Comparison of ENCODE assay signal across 1 cellular context in the genomic region with DNA sequence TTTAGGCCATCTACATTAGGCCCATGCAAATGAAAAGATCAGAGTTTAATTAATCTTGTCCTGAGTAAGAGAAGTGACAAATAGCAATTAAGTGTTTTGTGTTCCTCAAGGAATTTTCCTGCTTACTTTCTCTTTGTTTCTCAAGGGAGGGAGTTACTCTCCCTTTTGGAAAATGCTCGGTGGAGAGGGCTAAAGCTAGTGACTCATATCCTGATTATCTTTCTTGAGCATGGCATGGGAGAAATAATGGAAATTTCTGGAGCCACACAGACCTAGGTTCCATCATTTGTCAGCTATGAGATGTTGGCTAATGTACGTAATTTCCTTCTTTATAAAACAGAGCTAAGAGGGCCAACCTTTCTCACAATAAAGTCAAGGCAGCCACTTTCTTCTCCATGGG.
TF ChIP-seq lines count a peak whose summit lies in the region.

No MANE protein-coding gene starts in this region.

TF ChIP-seq in H1, 55 proteins besides CTCF, POLR2A, EP300 and RAD21 (continued from another document):
- TF ChIP-seq, protein P1, sequence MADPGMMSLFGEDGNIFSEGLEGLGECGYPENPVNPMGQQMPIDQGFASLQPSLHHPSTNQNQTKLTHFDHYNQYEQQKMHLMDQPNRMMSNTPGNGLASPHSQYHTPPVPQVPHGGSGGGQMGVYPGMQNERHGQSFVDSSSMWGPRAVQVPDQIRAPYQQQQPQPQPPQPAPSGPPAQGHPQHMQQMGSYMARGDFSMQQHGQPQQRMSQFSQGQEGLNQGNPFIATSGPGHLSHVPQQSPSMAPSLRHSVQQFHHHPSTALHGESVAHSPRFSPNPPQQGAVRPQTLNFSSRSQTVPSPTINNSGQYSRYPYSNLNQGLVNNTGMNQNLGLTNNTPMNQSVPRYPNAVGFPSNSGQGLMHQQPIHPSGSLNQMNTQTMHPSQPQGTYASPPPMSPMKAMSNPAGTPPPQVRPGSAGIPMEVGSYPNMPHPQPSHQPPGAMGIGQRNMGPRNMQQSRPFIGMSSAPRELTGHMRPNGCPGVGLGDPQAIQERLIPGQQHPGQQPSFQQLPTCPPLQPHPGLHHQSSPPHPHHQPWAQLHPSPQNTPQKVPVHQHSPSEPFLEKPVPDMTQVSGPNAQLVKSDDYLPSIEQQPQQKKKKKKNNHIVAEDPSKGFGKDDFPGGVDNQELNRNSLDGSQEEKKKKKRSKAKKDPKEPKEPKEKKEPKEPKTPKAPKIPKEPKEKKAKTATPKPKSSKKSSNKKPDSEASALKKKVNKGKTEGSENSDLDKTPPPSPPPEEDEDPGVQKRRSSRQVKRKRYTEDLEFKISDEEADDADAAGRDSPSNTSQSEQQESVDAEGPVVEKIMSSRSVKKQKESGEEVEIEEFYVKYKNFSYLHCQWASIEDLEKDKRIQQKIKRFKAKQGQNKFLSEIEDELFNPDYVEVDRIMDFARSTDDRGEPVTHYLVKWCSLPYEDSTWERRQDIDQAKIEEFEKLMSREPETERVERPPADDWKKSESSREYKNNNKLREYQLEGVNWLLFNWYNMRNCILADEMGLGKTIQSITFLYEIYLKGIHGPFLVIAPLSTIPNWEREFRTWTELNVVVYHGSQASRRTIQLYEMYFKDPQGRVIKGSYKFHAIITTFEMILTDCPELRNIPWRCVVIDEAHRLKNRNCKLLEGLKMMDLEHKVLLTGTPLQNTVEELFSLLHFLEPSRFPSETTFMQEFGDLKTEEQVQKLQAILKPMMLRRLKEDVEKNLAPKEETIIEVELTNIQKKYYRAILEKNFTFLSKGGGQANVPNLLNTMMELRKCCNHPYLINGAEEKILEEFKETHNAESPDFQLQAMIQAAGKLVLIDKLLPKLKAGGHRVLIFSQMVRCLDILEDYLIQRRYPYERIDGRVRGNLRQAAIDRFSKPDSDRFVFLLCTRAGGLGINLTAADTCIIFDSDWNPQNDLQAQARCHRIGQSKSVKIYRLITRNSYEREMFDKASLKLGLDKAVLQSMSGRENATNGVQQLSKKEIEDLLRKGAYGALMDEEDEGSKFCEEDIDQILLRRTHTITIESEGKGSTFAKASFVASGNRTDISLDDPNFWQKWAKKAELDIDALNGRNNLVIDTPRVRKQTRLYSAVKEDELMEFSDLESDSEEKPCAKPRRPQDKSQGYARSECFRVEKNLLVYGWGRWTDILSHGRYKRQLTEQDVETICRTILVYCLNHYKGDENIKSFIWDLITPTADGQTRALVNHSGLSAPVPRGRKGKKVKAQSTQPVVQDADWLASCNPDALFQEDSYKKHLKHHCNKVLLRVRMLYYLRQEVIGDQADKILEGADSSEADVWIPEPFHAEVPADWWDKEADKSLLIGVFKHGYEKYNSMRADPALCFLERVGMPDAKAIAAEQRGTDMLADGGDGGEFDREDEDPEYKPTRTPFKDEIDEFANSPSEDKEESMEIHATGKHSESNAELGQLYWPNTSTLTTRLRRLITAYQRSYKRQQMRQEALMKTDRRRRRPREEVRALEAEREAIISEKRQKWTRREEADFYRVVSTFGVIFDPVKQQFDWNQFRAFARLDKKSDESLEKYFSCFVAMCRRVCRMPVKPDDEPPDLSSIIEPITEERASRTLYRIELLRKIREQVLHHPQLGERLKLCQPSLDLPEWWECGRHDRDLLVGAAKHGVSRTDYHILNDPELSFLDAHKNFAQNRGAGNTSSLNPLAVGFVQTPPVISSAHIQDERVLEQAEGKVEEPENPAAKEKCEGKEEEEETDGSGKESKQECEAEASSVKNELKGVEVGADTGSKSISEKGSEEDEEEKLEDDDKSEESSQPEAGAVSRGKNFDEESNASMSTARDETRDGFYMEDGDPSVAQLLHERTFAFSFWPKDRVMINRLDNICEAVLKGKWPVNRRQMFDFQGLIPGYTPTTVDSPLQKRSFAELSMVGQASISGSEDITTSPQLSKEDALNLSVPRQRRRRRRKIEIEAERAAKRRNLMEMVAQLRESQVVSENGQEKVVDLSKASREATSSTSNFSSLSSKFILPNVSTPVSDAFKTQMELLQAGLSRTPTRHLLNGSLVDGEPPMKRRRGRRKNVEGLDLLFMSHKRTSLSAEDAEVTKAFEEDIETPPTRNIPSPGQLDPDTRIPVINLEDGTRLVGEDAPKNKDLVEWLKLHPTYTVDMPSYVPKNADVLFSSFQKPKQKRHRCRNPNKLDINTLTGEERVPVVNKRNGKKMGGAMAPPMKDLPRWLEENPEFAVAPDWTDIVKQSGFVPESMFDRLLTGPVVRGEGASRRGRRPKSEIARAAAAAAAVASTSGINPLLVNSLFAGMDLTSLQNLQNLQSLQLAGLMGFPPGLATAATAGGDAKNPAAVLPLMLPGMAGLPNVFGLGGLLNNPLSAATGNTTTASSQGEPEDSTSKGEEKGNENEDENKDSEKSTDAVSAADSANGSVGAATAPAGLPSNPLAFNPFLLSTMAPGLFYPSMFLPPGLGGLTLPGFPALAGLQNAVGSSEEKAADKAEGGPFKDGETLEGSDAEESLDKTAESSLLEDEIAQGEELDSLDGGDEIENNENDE (IDR thresholded peaks at IDR 0.05; ENCODE audit: insufficient replicate concordance, low read length) = no peak
- TF ChIP-seq SP2 (IDR thresholded peaks at IDR 0.05; ENCODE audit: low read length) (no peak), TEAD4 (IDR thresholded peaks at IDR 0.05; ENCODE audit: low read depth, low read length) (no peak), MAFK (IDR thresholded peaks at IDR 0.05; ENCODE audit: low read depth, low read length) (no peak), SP1 (IDR thresholded peaks at IDR 0.05; ENCODE audit: low read depth, low read length) (no peak), KDM4A (IDR thresholded peaks at IDR 0.05; ENCODE audit: low read depth, low read length, severe bottlenecking) (no peak), KDM1A (IDR thresholded peaks at IDR 0.05; ENCODE audit: borderline replicate concordance, low read length) (no peak), BACH1 (IDR thresholded peaks at IDR 0.05; ENCODE audit: low read length) (no peak), TBP (IDR thresholded peaks at IDR 0.05; ENCODE audit: low read depth, low read length) (no peak), EZH2 (IDR thresholded peaks at IDR 0.05; ENCODE audit: low read depth, low read length, severe bottlenecking) (no peak), HDAC2 (IDR thresholded peaks at IDR 0.05; ENCODE audit: borderline replicate concordance in 1 of 2, low read depth in 2 of 2, low read length in 2 of 2) (no peak), SIX5 (IDR thresholded peaks at IDR 0.05; ENCODE audit: low read depth, low read length) (no peak), CHD2 (IDR thresholded peaks at IDR 0.05; ENCODE audit: low read length) (no peak), POLR2AphosphoS5 (IDR thresholded peaks at IDR 0.05; ENCODE audit: low read depth, low read length) (no peak)
- TF ChIP-seq, protein P2, sequence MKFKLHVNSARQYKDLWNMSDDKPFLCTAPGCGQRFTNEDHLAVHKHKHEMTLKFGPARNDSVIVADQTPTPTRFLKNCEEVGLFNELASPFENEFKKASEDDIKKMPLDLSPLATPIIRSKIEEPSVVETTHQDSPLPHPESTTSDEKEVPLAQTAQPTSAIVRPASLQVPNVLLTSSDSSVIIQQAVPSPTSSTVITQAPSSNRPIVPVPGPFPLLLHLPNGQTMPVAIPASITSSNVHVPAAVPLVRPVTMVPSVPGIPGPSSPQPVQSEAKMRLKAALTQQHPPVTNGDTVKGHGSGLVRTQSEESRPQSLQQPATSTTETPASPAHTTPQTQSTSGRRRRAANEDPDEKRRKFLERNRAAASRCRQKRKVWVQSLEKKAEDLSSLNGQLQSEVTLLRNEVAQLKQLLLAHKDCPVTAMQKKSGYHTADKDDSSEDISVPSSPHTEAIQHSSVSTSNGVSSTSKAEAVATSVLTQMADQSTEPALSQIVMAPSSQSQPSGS (IDR thresholded peaks at IDR 0.05; ENCODE audit: low read length) = no peak
